In genomic region chr7:87993269-87993668, GRCh38 we compare ENCODE assay signal across 29 cellular contexts.
"Had no signal": no experiment of that assay in that cellular context is flagged by ENCODE, and none has a peak within 500 bp of the region (broad histone marks: within the 10 kb centered on the region; RNA-seq: fewer than 3 reads in every experiment).

No MANE protein-coding gene starts in this region.

- H3K4me3 ChIP-seq: left lung, lower lobe of right lung, neural progenitor cell, ovary, right atrium auricular region, skin epidermis, stomach, testis, thyroid gland, upper lobe of right lung had no signal

- H3K27me3 Mint-ChIP-seq: naive thymus-derived CD8-positive, alpha-beta T cell; progenitor cell of endocrine pancreas; stimulated activated naive B cell treated with anti-CD40 and anti-IgM and Interleukin-4, amounts not matched to agents 10 μg/mL and 1 μg/mL and 100 μg/mL, for 72 hours had no signal

- H3K27ac ChIP-seq: left lung, lower lobe of right lung, neural progenitor cell, neutrophil, ovary, right atrium auricular region, skin epidermis, stomach, testis, thyroid gland, upper lobe of right lung had no signal

- H3K4me1 ChIP-seq: left lung, lower lobe of right lung, neural progenitor cell, right atrium auricular region, stomach, testis, upper lobe of right lung had no signal

- H3K36me3 Mint-ChIP-seq: immature natural killer cell; stimulated activated naive B cell treated with anti-CD40 and anti-IgM and Interleukin-4, amounts not matched to agents 10 μg/mL and 1 μg/mL and 100 μg/mL, for 72 hours had no signal

- H3K27me3 ChIP-seq: left lung, neural progenitor cell, neutrophil, ovary, right atrium auricular region, stomach, testis, thyroid gland, upper lobe of right lung had no signal

- H3K4me3 Mint-ChIP-seq: immature natural killer cell; naive thymus-derived CD8-positive, alpha-beta T cell; nephron; neural progenitor cell; stimulated activated naive B cell treated with anti-CD40 and anti-IgM and Interleukin-4, amounts not matched to agents 10 μg/mL and 1 μg/mL and 100 μg/mL, for 72 hours had no signal

- FAIRE-seq: islet of Langerhans, kidney, urothelium cell line had no signal

- H3K9me3 Mint-ChIP-seq: naive thymus-derived CD8-positive, alpha-beta T cell; nephron; neural progenitor cell; stimulated activated naive B cell treated with anti-CD40 and anti-IgM and Interleukin-4, amounts not matched to agents 10 μg/mL and 1 μg/mL and 100 μg/mL, for 72 hours had no signal

- DNase-seq: hypothalamus; immature natural killer cell; kidney; left colon; left lung; lower lobe of right lung; mammary epithelial cell; mesenchymal stem cell; naive thymus-derived CD8-positive, alpha-beta T cell; ovary; stimulated activated CD4-positive, alpha-beta T cell treated with anti-CD3 and anti-CD28 coated beads, Interleukin-12 subunit alpha, Interleukin-12 subunit beta, amount 100 ng/mL, for 4 hours; stimulated activated CD4-positive, alpha-beta T cell treated with anti-CD3 and anti-CD28 coated beads, Interleukin-15, amount 100 ng/mL, for 24 hours; stimulated activated CD4-positive, alpha-beta T cell treated with anti-CD3 and anti-CD28 coated beads, Interleukin-2, amount 100 ng/mL, for 24 hours; stimulated activated CD4-positive, alpha-beta T cell treated with anti-CD3 and anti-CD28 coated beads, Interleukin-4, amount 100 ng/mL, for 1 hour; stimulated activated naive B cell treated with anti-CD40 and anti-IgM and Interleukin-4, amounts not matched to agents 10 μg/mL and 1 μg/mL and 100 μg/mL, for 72 hours; stimulated activated naive CD8-positive, alpha-beta T cell treated with anti-CD3 and anti-CD28 coated beads, Interleukin-15, Interleukin-2, amounts not matched to agents 100 U/mL and 50 U/mL, for 24 hours; stomach; testis; thyroid gland; trophoblast cell; upper lobe of right lung had no signal

- H3K27ac Mint-ChIP-seq: immature natural killer cell; naive thymus-derived CD8-positive, alpha-beta T cell; nephron; neural progenitor cell; progenitor cell of endocrine pancreas; stimulated activated naive B cell treated with anti-CD40 and anti-IgM and Interleukin-4, amounts not matched to agents 10 μg/mL and 1 μg/mL and 100 μg/mL, for 72 hours had no signal

- H3K9me3 ChIP-seq: left lung, lower lobe of right lung, neutrophil, ovary, right atrium auricular region, stomach, testis, thyroid gland, upper lobe of right lung had no signal

- H3K36me3 ChIP-seq: left lung, lower lobe of right lung, neural progenitor cell, neutrophil, ovary, right atrium auricular region, stomach, thyroid gland, upper lobe of right lung had no signal

- H3K4me1 Mint-ChIP-seq: immature natural killer cell; naive thymus-derived CD8-positive, alpha-beta T cell; nephron; neural progenitor cell; stimulated activated naive B cell treated with anti-CD40 and anti-IgM and Interleukin-4, amounts not matched to agents 10 μg/mL and 1 μg/mL and 100 μg/mL, for 72 hours had no signal
